Comparison of ENCODE assay signal across 27 cellular contexts in genomic region chr10:83199357-83199756, GRCh38.
"Had no signal": no experiment of that assay in that cellular context is flagged by ENCODE, and none has a peak within 500 bp of the region (broad histone marks: within the 10 kb centered on the region; RNA-seq: fewer than 3 reads in every experiment).

No MANE protein-coding gene starts in this region.

- DNase-seq: stimulated activated CD4-positive, alpha-beta T cell treated with anti-CD3 and anti-CD28 coated beads, Interleukin-2, amount 100 ng/mL, for 48 hours; stimulated activated CD4-positive, alpha-beta T cell treated with anti-CD3 and anti-CD28 coated beads, Interleukin-4, amount 100 ng/mL, for 1 hour; stimulated activated CD4-positive, alpha-beta T cell treated with anti-CD3 and anti-CD28 coated beads, Interleukin-4, amount 100 ng/mL, for 24 hours; stimulated activated CD4-positive, alpha-beta T cell treated with anti-CD3 and anti-CD28 coated beads, Interleukin-4, amount 100 ng/mL, for 4 hours; stimulated activated CD8-positive, alpha-beta memory T cell treated with anti-CD3 and anti-CD28 coated beads, Interleukin-4, amount 100 ng/mL, for 48 hours; stimulated activated naive B cell treated with anti-CD40 and anti-IgM and Interleukin-4, amounts not matched to agents 10 μg/mL and 1 μg/mL and 100 μg/mL, for 72 hours; stimulated activated naive CD4-positive, alpha-beta T cell; stimulated activated naive CD4-positive, alpha-beta T cell treated with Interleukin-2 at 50 U/mL for 16 hours; stimulated activated naive CD8-positive, alpha-beta T cell treated with anti-CD3 and anti-CD28 coated beads, Interleukin-15, amount 100 ng/mL, for 72 hours; stimulated activated naive CD8-positive, alpha-beta T cell treated with anti-CD3 and anti-CD28 coated beads, Interleukin-15, Interleukin-2, amounts not matched to agents 100 U/mL and 50 U/mL, for 24 hours; stomach; substantia nigra; testis; thyroid gland; tibial artery; transverse colon; trophoblast cell; upper lobe of left lung; upper lobe of right lung; uterus had no signal

- H3K9me3 ChIP-seq: suprapubic skin, testis, thyroid gland, uterus, vagina had no signal

- ATAC-seq: stimulated activated effector memory CD8-positive, alpha-beta T cell treated with anti-CD3 and anti-CD28 coated beads, Interleukin-12 subunit alpha, Interleukin-12 subunit beta, amount 100 ng/mL, for 72 hours; stimulated activated memory B cell treated with anti-CD40 and anti-IgM and Interleukin-4, amounts not matched to agents 10 μg/mL and 1 μg/mL and 100 μg/mL, for 72 hours; stimulated activated naive B cell treated with anti-CD40 and anti-IgM and Interleukin-4, amounts not matched to agents 10 μg/mL and 1 μg/mL and 100 μg/mL, for 72 hours; stimulated activated naive CD8-positive, alpha-beta T cell treated with anti-CD3 and anti-CD28 coated beads, Interleukin-15, amount 100 ng/mL, for 72 hours; stimulated activated naive CD8-positive, alpha-beta T cell treated with anti-CD3 and anti-CD28 coated beads, Interleukin-15, Interleukin-2, amounts not matched to agents 100 U/mL and 50 U/mL, for 24 hours; upper lobe of right lung had no signal

- H3K36me3 ChIP-seq: stomach, suprapubic skin, thoracic aorta, thyroid gland, tibial artery, tibial nerve, transverse colon, upper lobe of left lung, upper lobe of right lung, uterus, vagina had no signal

- FAIRE-seq: urothelium cell line had no signal

- H3K27me3 ChIP-seq: stomach, suprapubic skin, testis, thyroid gland, tibial artery, tibial nerve, transverse colon, upper lobe of left lung, upper lobe of right lung, uterus, vagina had no signal

- H3K4me1 ChIP-seq: stomach, suprapubic skin, testis, thyroid gland, tibial artery, tibial nerve, transverse colon, upper lobe of left lung, upper lobe of right lung, uterus, vagina had no signal

- H3K4me3 ChIP-seq: stomach, suprapubic skin, testis, thoracic aorta, thyroid gland, tibial artery, tibial nerve, transverse colon, upper lobe of left lung, upper lobe of right lung, uterus, vagina had no signal

- H3K27ac ChIP-seq: stomach, suprapubic skin, testis, thoracic aorta, thyroid gland, tibial artery, tibial nerve, transverse colon, upper lobe of left lung, upper lobe of right lung, uterus, vagina had no signal
